In genomic region chr7:128453836-128454804, GRCh38 we compare ENCODE assay signal across 8 cellular contexts. TPM values are rescaled to one million over a fixed set of nuclear protein-coding genes. Genes with fewer than 3 reads are reported as not detected.
DNase-seq lines count a peak whose midpoint lies in the region; TF ChIP-seq lines count a peak whose summit lies in the region.

No MANE protein-coding gene starts in this region.

- peak in 46 of 61 donors; percentile 4 to 84 (median 27) for DNase-seq in caudate nucleus (lab: John Stamatoyannopoulos, UW)
- DNase-seq in spleen, result peak; percentile 84
- no peak for DNase-seq in epidermal melanocyte (ENCODE audit: insufficient read length, low spot score)
- no peak for DNase-seq in NCI-H2171 treated with DMSO at 0.1 percent for 48 hours (lab: John Stamatoyannopoulos, UW)
- no peak for DNase-seq in HUDEP-2 (lab: John Stamatoyannopoulos, UW; ENCODE audit: unreplicated experiment in 76 of 76)
- DNase-seq in SHP77 (lab: John Stamatoyannopoulos, UW), result no peak

- peaks cover 1% of the 10 kb centered on the region for H3K27me3 Mint-ChIP-seq in IgD-negative memory B cell

- peak overlapping the region in 2 of 3 donors; percentile 59 to 64 for H3K27ac Mint-ChIP-seq in IgD-negative memory B cell

- peaks cover 7 to 51% (median 37%) of the 10 kb centered on the region in 6 donors for H3K4me1 ChIP-seq in spleen

- intact Hi-C loops in spleen (cut with DNase I; ENCODE audit: low total_unique reads), result no loop called here

- peak overlapping the region in 1 of 8 donors; percentile 75 for H3K4me3 ChIP-seq in spleen

- no peak for TF ChIP-seq POLR2A in spleen (IDR thresholded peaks at IDR 0.05)

- H3K27me3 ChIP-seq in layer of hippocampus (ENCODE audit: control insufficient read depth, insufficient read depth, low read length) (no peaks in the 10 kb centered on the region), spleen (replicated peaks in 1 of 7) (no peaks in the 10 kb centered on the region)

- H3K4me3 Mint-ChIP-seq in IgD-negative memory B cell, result peak overlapping the region; percentile 46 to 99 (median 91)

- H3K27ac ChIP-seq in caudate nucleus (ENCODE audit: low read depth, low read length), result peak overlapping the region; percentile 95
- peak overlapping the region; percentile 88 for H3K27ac ChIP-seq in layer of hippocampus (ENCODE audit: low read depth, low read length)
- peak overlapping the region; percentile 55 to 93 (median 88) for H3K27ac ChIP-seq in spleen

- peaks cover 0 to 9% (median 0%) of the 10 kb centered on the region in 6 donors for H3K36me3 ChIP-seq in spleen

- H3K9me3 ChIP-seq in spleen, result no peaks in the 10 kb centered on the region

- H3K36me3 Mint-ChIP-seq in IgD-negative memory B cell, result peaks cover 2% of the 10 kb centered on the region

- 59 to 70% (median 64%) methylated on average over 23 of the region's 23 CpGs for WGBS in spleen, 5 donors

- H3K9me3 Mint-ChIP-seq in IgD-negative memory B cell, result no peaks in the 10 kb centered on the region

- TF ChIP-seq CTCF in spleen (IDR thresholded peaks at IDR 0.05 in 8 of 11, conservative IDR thresholded peaks at IDR 0.05 in 3 of 11), result no peak

- H3K4me1 Mint-ChIP-seq in IgD-negative memory B cell, result peaks cover 10 to 22% (median 12%) of the 10 kb centered on the region in 3 donors

RNA-seq across cellular contexts. Expression of gene HILPDA, which starts 1.6 kb away (rescaled TPM):
- 8.7 TPM for polyA plus RNA-seq in IgD-negative memory B cell
- total RNA-seq in spleen, result 10 to 100 TPM in 2 of 7 donors, 1 to 10 TPM in 5; 4.2 to 16.7 (median 7.1) TPM
- polyA plus RNA-seq in spleen, result 1 to 10 TPM; 3.2 to 8.2 (median 7.2) TPM

RNA-seq across cellular contexts. Expression of gene METTL2B, which starts 22.4 kb away (rescaled TPM):
- polyA plus RNA-seq in IgD-negative memory B cell (21.7 TPM), spleen (10 to 100 TPM in 1 of 3 donors, 1 to 10 TPM in 2; 6.7 to 12.3 (median 7.2) TPM)
- 10 to 100 TPM; 17.7 to 32.8 (median 22.4) TPM for total RNA-seq in spleen

RNA-seq across cellular contexts. Expression of gene IMPDH1, which starts 44.3 kb away (rescaled TPM):
- polyA plus RNA-seq in IgD-negative memory B cell, result 58.6 TPM
- 100 to 1,000 TPM in 3 of 7 donors, 10 to 100 TPM in 4; 75.8 to 120 (median 89.0) TPM for total RNA-seq in spleen
- polyA plus RNA-seq in spleen, result 10 to 100 TPM; 29.9 to 52.1 (median 35.9) TPM

Comparison
In these comparisons a context has a peak if more than half of its experiments do, and no peak if none do; other contexts are left out.
1. DNase-seq: peak in caudate nucleus (46 of 61) and spleen (single experiment); none in epidermal melanocyte (single experiment), NCI-H2171 treated with DMSO at 0.1 percent for 48 hours (single experiment), HUDEP-2 (0 of 76) and SHP77 (0 of 2).
2. Peak in every context shown above with its lines, with median percentiles within 50 percentile points of each other: H3K27ac ChIP-seq.